16 cellular contexts compared by ENCODE assay signal in genomic region chr7:142488234-142488633, GRCh38.
"Had no signal": no experiment of that assay in that cellular context is flagged by ENCODE, and none has a peak within 500 bp of the region (broad histone marks: within the 10 kb centered on the region; RNA-seq: fewer than 3 reads in every experiment).

No MANE protein-coding gene starts in this region.

- H3K27ac ChIP-seq: cardiac muscle cell, lower lobe of right lung, ovary had no signal

- H3K9me3 ChIP-seq: lower lobe of right lung, ovary had no signal

- H3K36me3 Mint-ChIP-seq: activated naive CD4-positive, alpha-beta T cell treated with anti-CD3 and anti-CD28 coated beads, Interleukin-2, amount 50 U/mL, for 72 hours; mesothelial cell of epicardium had no signal

- H3K4me3 Mint-ChIP-seq: activated CD8-positive, alpha-beta T cell treated with anti-CD3 and anti-CD28 coated beads for 36 hours; activated T-cell treated with anti-CD3 and anti-CD28 coated beads, Interleukin-2, amount 50 U/mL, for 4 hours; mesothelial cell of epicardium; neural crest cell; T-helper 1 cell treated with Interleukin-12 subunit alpha and Interleukin-12 subunit beta and Interleukin-4 antibody, amounts not matched to agents 30 μg/mL and 1 μg/mL, for 36 hours had no signal

- H3K27me3 Mint-ChIP-seq: activated CD8-positive, alpha-beta T cell treated with anti-CD3 and anti-CD28 coated beads for 36 hours had no signal

- H3K36me3 ChIP-seq: cardiac muscle cell, lower lobe of right lung, ovary had no signal

- H3K4me1 ChIP-seq: lower lobe of right lung had no signal

- ATAC-seq: activated CD8-positive, alpha-beta T cell treated with anti-CD3 and anti-CD28 coated beads for 36 hours; activated naive CD4-positive, alpha-beta T cell treated with anti-CD3 and anti-CD28 coated beads, Interleukin-2, amount 50 U/mL, for 72 hours; activated T-cell treated with anti-CD3 and anti-CD28 coated beads, Interleukin-2, amount 50 U/mL, for 4 hours had no signal

- H3K9me3 Mint-ChIP-seq: activated CD8-positive, alpha-beta T cell treated with anti-CD3 and anti-CD28 coated beads for 36 hours; activated naive CD4-positive, alpha-beta T cell treated with anti-CD3 and anti-CD28 coated beads, Interleukin-2, amount 50 U/mL, for 72 hours; activated T-cell treated with anti-CD3 and anti-CD28 coated beads, Interleukin-2, amount 50 U/mL, for 4 hours; mesothelial cell of epicardium; neural crest cell; T-helper 1 cell treated with Interleukin-12 subunit alpha and Interleukin-12 subunit beta and Interleukin-4 antibody, amounts not matched to agents 30 μg/mL and 1 μg/mL, for 36 hours had no signal

- H3K27ac Mint-ChIP-seq: activated CD8-positive, alpha-beta T cell treated with anti-CD3 and anti-CD28 coated beads for 36 hours; mesothelial cell of epicardium; T-helper 1 cell treated with Interleukin-12 subunit alpha and Interleukin-12 subunit beta and Interleukin-4 antibody, amounts not matched to agents 30 μg/mL and 1 μg/mL, for 36 hours had no signal

- H3K4me3 ChIP-seq: cardiac muscle cell, lower lobe of right lung, ovary had no signal

- H3K27me3 ChIP-seq: cardiac muscle cell, ovary had no signal

- H3K4me1 Mint-ChIP-seq: neural crest cell had no signal

- DNase-seq: activated CD4-positive, alpha-beta T cell treated with anti-CD3 and anti-CD28 coated beads for 4 hours; activated CD8-positive, alpha-beta T cell treated with anti-CD3 and anti-CD28 coated beads for 36 hours; activated effector memory CD4-positive, alpha-beta T cell treated with anti-CD3 and anti-CD28 coated beads, Interleukin-2, amount 50 U/mL, for 16 hours; activated T-cell treated with anti-CD3 and anti-CD28 coated beads, Interleukin-2, amount 50 U/mL, for 4 hours; kidney glomerular epithelial cell; lower lobe of right lung; ovary; stimulated activated CD4-positive, alpha-beta T cell treated with anti-CD3 and anti-CD28 coated beads, Interleukin-12 subunit alpha, Interleukin-12 subunit beta, amount 100 ng/mL, for 4 hours; stimulated activated CD4-positive, alpha-beta T cell treated with anti-CD3 and anti-CD28 coated beads, Interleukin-2, amount 100 ng/mL, for 24 hours; substantia nigra; trophoblast cell had no signal
